7 cellular contexts compared by ENCODE assay signal in genomic region chr14:80188571-80188970, GRCh38. TPM values are rescaled to one million over a fixed set of nuclear protein-coding genes. Genes with fewer than 3 reads are reported as not detected.
"Had no signal": no experiment of that assay in that cellular context is flagged by ENCODE, and none has a peak within 500 bp of the region (broad histone marks: within the 10 kb centered on the region; RNA-seq: fewer than 3 reads in every experiment).

No MANE protein-coding gene starts in this region.

- H3K27ac Mint-ChIP-seq: GM23338, H9 had no signal

- H3K4me2 ChIP-seq: GM23338 had no signal

- H3K4me3 ChIP-seq: GM23338, K562 had no signal

- DNase-seq: H9, HCEC 1CT, IMR-90, KG1 had no signal

- H2AFZ ChIP-seq: GM23338 had no signal

- H3K4me1 Mint-ChIP-seq: GM23338, H9 had no signal

- H3K9me3 Mint-ChIP-seq: GM23338, H9 had no signal

- H3K4me3 Mint-ChIP-seq: GM23338, H9 had no signal

RNA-seq across cellular contexts. Expression of gene DIO2, which starts 22.7 kb away (rescaled TPM):
- total RNA-seq: H9, HT-29, K562 had no signal
- polyA plus RNA-seq: K562 had no signal
